In the genomic region with DNA sequence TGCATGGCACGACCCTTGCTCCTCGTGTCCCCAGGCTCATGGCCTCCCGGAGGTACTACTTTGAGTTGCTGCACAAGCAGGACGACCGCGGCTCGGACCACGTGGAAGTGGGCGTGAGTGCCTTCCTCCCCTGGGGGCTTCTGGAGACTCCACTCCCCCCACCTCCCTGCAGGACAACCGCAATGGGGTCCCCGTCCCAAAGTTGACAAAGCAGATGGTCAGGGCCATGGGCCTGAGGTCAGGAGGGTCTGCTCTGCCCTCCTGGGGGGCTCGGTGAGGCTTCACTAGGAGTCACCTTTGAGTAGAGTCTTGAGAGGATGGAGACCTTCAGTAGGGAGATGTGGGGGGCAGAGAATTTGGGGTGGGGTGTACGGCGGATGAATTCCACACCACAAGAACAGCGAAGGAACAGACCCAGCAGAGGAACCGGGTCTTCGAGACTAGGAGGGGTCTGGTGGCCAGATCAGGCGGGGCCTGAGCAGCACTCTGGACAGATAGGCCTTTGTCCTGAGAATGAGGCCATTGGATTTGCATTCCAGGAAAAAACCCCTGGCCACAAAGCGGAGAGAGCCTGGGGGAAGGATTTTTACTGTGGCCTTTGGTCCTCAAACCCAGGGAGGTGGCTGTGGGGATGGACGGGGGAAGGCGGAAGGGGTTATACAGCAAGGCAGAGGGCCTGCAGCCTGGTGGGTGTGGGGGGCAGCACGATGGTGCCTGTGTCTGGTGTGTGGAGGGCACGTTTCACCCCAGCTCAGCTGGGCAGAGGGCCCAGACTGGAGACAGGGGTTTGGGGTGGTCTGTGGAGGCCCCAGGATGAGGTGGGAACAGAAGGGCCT, we compare ENCODE assay signal across 17 cellular contexts. TPM values are rescaled to one million over a fixed set of nuclear protein-coding genes. Genes with fewer than 3 reads are reported as not detected.
DNase-seq lines count a peak whose midpoint lies in the region; ATAC-seq and TF ChIP-seq lines count a peak whose summit lies in the region.
"Had no signal": no experiment of that assay in that cellular context is flagged by ENCODE, and none has a peak within 500 bp of the region (broad histone marks: within the 10 kb centered on the region; RNA-seq: fewer than 3 reads in every experiment).

No MANE protein-coding gene starts in this region.

- ATAC-seq in activated CD8-positive, alpha-beta memory T cell treated with anti-CD3 and anti-CD28 coated beads, Interleukin-2, amount 10 ng/mL, durations not matched to agents 7 days and 5 days, result no peak
- no peak for ATAC-seq in stimulated activated naive B cell treated with anti-CD40 and anti-IgM and Interleukin-4, amounts not matched to agents 10 μg/mL and 1 μg/mL and 100 μg/mL, for 72 hours (replicated peaks)
- ATAC-seq: heart left ventricle, left lobe of liver had no signal

- TF ChIP-seq CTCF in esophagus muscularis mucosa (IDR thresholded peaks at IDR 0.05), result no peak

- intact Hi-C loops in esophagus muscularis mucosa (cut with DNase I), result no loop called here

- no peaks in the 10 kb centered on the region for H3K36me3 Mint-ChIP-seq in activated CD8-positive, alpha-beta memory T cell treated with anti-CD3 and anti-CD28 coated beads, Interleukin-2, amount 10 ng/mL, durations not matched to agents 7 days and 5 days
- H3K36me3 Mint-ChIP-seq in stimulated activated naive B cell treated with anti-CD40 and anti-IgM and Interleukin-4, amounts not matched to agents 10 μg/mL and 1 μg/mL and 100 μg/mL, for 72 hours, result no peaks in the 10 kb centered on the region

- no peaks in the 10 kb centered on the region for H3K4me1 Mint-ChIP-seq in activated CD8-positive, alpha-beta memory T cell treated with anti-CD3 and anti-CD28 coated beads, Interleukin-2, amount 10 ng/mL, durations not matched to agents 7 days and 5 days
- H3K4me1 Mint-ChIP-seq in stimulated activated naive B cell treated with anti-CD40 and anti-IgM and Interleukin-4, amounts not matched to agents 10 μg/mL and 1 μg/mL and 100 μg/mL, for 72 hours, result peaks cover 2 to 14% of the 10 kb centered on the region in 2 donors

- H3K27ac Mint-ChIP-seq in activated CD8-positive, alpha-beta memory T cell treated with anti-CD3 and anti-CD28 coated beads, Interleukin-2, amount 10 ng/mL, durations not matched to agents 7 days and 5 days, result peak overlapping the region; percentile 32
- peak overlapping the region; percentile 39 for H3K27ac Mint-ChIP-seq in stimulated activated naive B cell treated with anti-CD40 and anti-IgM and Interleukin-4, amounts not matched to agents 10 μg/mL and 1 μg/mL and 100 μg/mL, for 72 hours

- WGBS in esophagus muscularis mucosa, result 92% methylated on average over 23 of the region's 23 CpGs

- H3K4me3 ChIP-seq in esophagus muscularis mucosa, result no peak overlapping the region
- H3K4me3 ChIP-seq: heart left ventricle, PC-9 had no signal

- no peak for TF ChIP-seq EP300 in esophagus muscularis mucosa (IDR thresholded peaks at IDR 0.05)

- H3K27ac ChIP-seq in angular gyrus (ENCODE audit: low read depth, low read length) (peak overlapping the region; percentile 85), esophagus muscularis mucosa (replicated peaks in 1 of 4) (peak overlapping the region in 1 of 4 donors; percentile 44)
- H3K27ac ChIP-seq: heart left ventricle, PC-9 had no signal

- H3K4me3 Mint-ChIP-seq in activated CD8-positive, alpha-beta memory T cell treated with anti-CD3 and anti-CD28 coated beads, Interleukin-2, amount 10 ng/mL, durations not matched to agents 7 days and 5 days, result no peak overlapping the region
- no peak overlapping the region for H3K4me3 Mint-ChIP-seq in stimulated activated naive B cell treated with anti-CD40 and anti-IgM and Interleukin-4, amounts not matched to agents 10 μg/mL and 1 μg/mL and 100 μg/mL, for 72 hours

- H3K4me1 ChIP-seq in esophagus muscularis mucosa, result peaks cover 0 to 10% (median 9%) of the 10 kb centered on the region in 4 donors

- H3K9me3 ChIP-seq in esophagus muscularis mucosa, result no peaks in the 10 kb centered on the region
- H3K9me3 ChIP-seq: heart left ventricle had no signal

- H3K27me3 ChIP-seq in esophagus muscularis mucosa, result peaks cover 0 to 6% (median 0%) of the 10 kb centered on the region in 4 donors

- H3K36me3 ChIP-seq in esophagus muscularis mucosa, result peaks cover 0 to 33% (median 2%) of the 10 kb centered on the region in 4 donors
- H3K36me3 ChIP-seq: heart left ventricle had no signal

- CTCF ChIA-PET in activated CD8-positive, alpha-beta memory T cell treated with anti-CD3 and anti-CD28 coated beads, Interleukin-2, amount 10 ng/mL, durations not matched to agents 7 days and 5 days (lab: Charles Lee), result no interaction called here

- no peak for TF ChIP-seq POLR2A in esophagus muscularis mucosa (IDR thresholded peaks at IDR 0.05; ENCODE audit: low read depth)

- no peaks in the 10 kb centered on the region for H3K9me3 Mint-ChIP-seq in activated CD8-positive, alpha-beta memory T cell treated with anti-CD3 and anti-CD28 coated beads, Interleukin-2, amount 10 ng/mL, durations not matched to agents 7 days and 5 days (ENCODE audit: low read depth)
- H3K9me3 Mint-ChIP-seq in stimulated activated naive B cell treated with anti-CD40 and anti-IgM and Interleukin-4, amounts not matched to agents 10 μg/mL and 1 μg/mL and 100 μg/mL, for 72 hours, result no peaks in the 10 kb centered on the region

- H3K27me3 Mint-ChIP-seq in activated CD8-positive, alpha-beta memory T cell treated with anti-CD3 and anti-CD28 coated beads, Interleukin-2, amount 10 ng/mL, durations not matched to agents 7 days and 5 days, result peaks cover 18% of the 10 kb centered on the region
- peaks cover 35 to 40% of the 10 kb centered on the region in 2 donors for H3K27me3 Mint-ChIP-seq in stimulated activated naive B cell treated with anti-CD40 and anti-IgM and Interleukin-4, amounts not matched to agents 10 μg/mL and 1 μg/mL and 100 μg/mL, for 72 hours

- no peak for DNase-seq in activated CD8-positive, alpha-beta memory T cell treated with anti-CD3 and anti-CD28 coated beads, Interleukin-2, amount 10 ng/mL, durations not matched to agents 7 days and 5 days
- DNase-seq in activated CD8-positive, alpha-beta memory T cell treated with anti-CD3 and anti-CD28 coated beads, Interleukin-2, amount 50 U/mL, for 48 hours, result no peak
- peak; percentile 88 for DNase-seq in medulla oblongata (ENCODE audit: extremely low spot score)
- no peak for DNase-seq in stimulated activated naive B cell treated with anti-CD40 and anti-IgM and Interleukin-4, amounts not matched to agents 10 μg/mL and 1 μg/mL and 100 μg/mL, for 72 hours
- no peak for DNase-seq in stimulated activated CD4-positive, alpha-beta T cell treated with anti-CD3 and anti-CD28 coated beads, Interleukin-1b, Interleukin-23, amount 100 ng/mL, for 48 hours
- no peak for DNase-seq in esophagus muscularis mucosa (ENCODE audit: extremely low spot score)
- DNase-seq in NCI-H2196 (lab: John Stamatoyannopoulos, UW; ENCODE audit: unreplicated experiment), result no peak
- DNase-seq: activated CD8-positive, alpha-beta memory T cell treated with anti-CD3 and anti-CD28 coated beads for 24 hours; central memory CD4-positive, alpha-beta T cell; KG1; NCI-H1436; NCI-H446 treated with DMSO at 0.1 percent for 48 hours; PC-9; T-helper 9 cell had no signal

RNA-seq across cellular contexts. Expression of a gene that starts 4.6 kb away (rescaled TPM):
- total RNA-seq in activated CD8-positive, alpha-beta memory T cell treated with anti-CD3 and anti-CD28 coated beads, Interleukin-2, amount 10 ng/mL, durations not matched to agents 7 days and 5 days, result under 1 TPM in 1 of 2 experiments, not detected in 1; 0.32 TPM
- total RNA-seq in esophagus muscularis mucosa, result 10 to 100 TPM in 1 of 4 donors, 1 to 10 TPM in 3; 2.5 to 12.0 (median 5.7) TPM

RNA-seq across cellular contexts. Expression of a gene that starts 20.1 kb away (rescaled TPM):
- under 1 TPM; 0.09 to 0.18 TPM for total RNA-seq in activated CD8-positive, alpha-beta memory T cell treated with anti-CD3 and anti-CD28 coated beads, Interleukin-2, amount 10 ng/mL, durations not matched to agents 7 days and 5 days
- 1 to 10 TPM in 1 of 4 donors, under 1 TPM in 3; 0.17 to 1.1 (median 0.51) TPM for total RNA-seq in esophagus muscularis mucosa

RNA-seq across cellular contexts. Expression of a gene that starts 40.9 kb away (rescaled TPM):
- total RNA-seq in activated CD8-positive, alpha-beta memory T cell treated with anti-CD3 and anti-CD28 coated beads, Interleukin-2, amount 10 ng/mL, durations not matched to agents 7 days and 5 days, result 100 to 1,000 TPM in 1 of 2 experiments, 10 to 100 TPM in 1; 96.2 to 198 TPM
- 10 to 100 TPM; 45.7 to 72.9 (median 50.5) TPM for total RNA-seq in esophagus muscularis mucosa

RNA-seq across cellular contexts. Expression of a gene that starts 53.3 kb away (rescaled TPM):
- total RNA-seq in activated CD8-positive, alpha-beta memory T cell treated with anti-CD3 and anti-CD28 coated beads, Interleukin-2, amount 10 ng/mL, durations not matched to agents 7 days and 5 days, result 100 to 1,000 TPM in 1 of 2 experiments, 10 to 100 TPM in 1; 53.7 to 166 TPM
- total RNA-seq in esophagus muscularis mucosa, result 100 to 1,000 TPM; 290 to 513 (median 410) TPM
